21 cellular contexts compared by ENCODE assay signal in genomic region chr17:35491417-35491816, GRCh38. TPM values are rescaled to one million over a fixed set of nuclear protein-coding genes. Genes with fewer than 3 reads are reported as not detected.
"Had no signal": no experiment of that assay in that cellular context is flagged by ENCODE, and none has a peak within 500 bp of the region (broad histone marks: within the 10 kb centered on the region; RNA-seq: fewer than 3 reads in every experiment).

No MANE protein-coding gene starts in this region.

- H3K4me3 Mint-ChIP-seq: activated B cell treated with CpG ODN at 0.5 μM for 24 hours; activated CD8-positive, alpha-beta T cell treated with anti-CD3 and anti-CD28 coated beads for 36 hours; activated naive CD8-positive, alpha-beta T cell treated with anti-CD3 and anti-CD28 coated beads, Interleukin-2, amount 50 U/mL, for 24 hours; T-helper 1 cell treated with Interleukin-12 subunit alpha and Interleukin-12 subunit beta and Interleukin-4 antibody, amounts not matched to agents 30 μg/mL and 1 μg/mL, for 36 hours had no signal

- H3K27me3 Mint-ChIP-seq: activated CD8-positive, alpha-beta T cell treated with anti-CD3 and anti-CD28 coated beads for 36 hours; activated naive CD8-positive, alpha-beta T cell treated with anti-CD3 and anti-CD28 coated beads, Interleukin-2, amount 50 U/mL, for 24 hours had no signal

- ATAC-seq: activated CD8-positive, alpha-beta T cell treated with anti-CD3 and anti-CD28 coated beads for 36 hours; activated naive CD8-positive, alpha-beta T cell treated with anti-CD3 and anti-CD28 coated beads, Interleukin-2, amount 50 U/mL, for 24 hours; body of pancreas had no signal

- H3K27me3 ChIP-seq: SJSA1 had no signal

- H3K27ac ChIP-seq: ascending aorta, body of pancreas, Peyer's patch, SJSA1 had no signal

- DNase-seq: activated B cell treated with CpG ODN at 0.5 μM for 24 hours; activated CD8-positive, alpha-beta memory T cell treated with anti-CD3 and anti-CD28 coated beads, Interleukin-2, amount 50 U/mL, for 48 hours; activated CD8-positive, alpha-beta T cell treated with anti-CD3 and anti-CD28 coated beads for 36 hours; activated naive CD4-positive, alpha-beta T cell treated with anti-CD3 and anti-CD28 coated beads, Interleukin-2, amount 50 U/mL, for 16 hours; activated naive CD8-positive, alpha-beta T cell treated with anti-CD3 and anti-CD28 coated beads, Interleukin-2, amount 50 U/mL, for 24 hours; activated T-cell treated with anti-CD3 and anti-CD28 coated beads, Interleukin-2, amount 50 U/mL, for 1 hour; amniotic stem cell; body of pancreas; Kasumi-1; KBM-7; NCI-H1105 treated with DMSO at 0.1 percent for 48 hours; NCI-H1436 treated with DMSO at 0.1 percent for 48 hours; NCI-H187; NCI-H2081; NCI-H510A treated with DMSO at 0.1 percent for 48 hours; Peyer's patch; SHP77; T-helper 9 cell had no signal

- H3K27ac Mint-ChIP-seq: activated B cell treated with CpG ODN at 0.5 μM for 24 hours; activated CD8-positive, alpha-beta T cell treated with anti-CD3 and anti-CD28 coated beads for 36 hours; activated naive CD8-positive, alpha-beta T cell treated with anti-CD3 and anti-CD28 coated beads, Interleukin-2, amount 50 U/mL, for 24 hours; T-helper 1 cell treated with Interleukin-12 subunit alpha and Interleukin-12 subunit beta and Interleukin-4 antibody, amounts not matched to agents 30 μg/mL and 1 μg/mL, for 36 hours had no signal

- H3K4me3 ChIP-seq: ascending aorta, body of pancreas, Peyer's patch, SJSA1 had no signal

- H3K9me3 ChIP-seq: ascending aorta, Peyer's patch had no signal

- H3K9me3 Mint-ChIP-seq: T-helper 1 cell treated with Interleukin-12 subunit alpha and Interleukin-12 subunit beta and Interleukin-4 antibody, amounts not matched to agents 30 μg/mL and 1 μg/mL, for 36 hours had no signal

- H3K36me3 ChIP-seq: ascending aorta, Peyer's patch, SJSA1 had no signal

RNA-seq across cellular contexts. Expression of gene SLFN12L, which starts 46.1 kb away (rescaled TPM):
- total RNA-seq: ascending aorta had no signal
